Comparison of ENCODE assay signal across 8 cellular contexts in genomic region chr1:200669314-200670214, GRCh38. TPM values are rescaled to one million over a fixed set of nuclear protein-coding genes. Genes with fewer than 3 reads are reported as not detected.
DNase-seq lines count a peak whose midpoint lies in the region; ATAC-seq and TF ChIP-seq lines count a peak whose summit lies in the region.

Gene DDX59, minus strand, starts transcription at chr1:200669907. Its CDS starts 3,167 bp downstream, at chr1:200666740.

- no peaks in the 10 kb centered on the region for H3F3A ChIP-seq in OCI-LY1 (ENCODE audit: insufficient read depth, low read length)

- H3K4me1 Mint-ChIP-seq in Calu3 (ENCODE audit: low read depth, unreplicated experiment) (peaks cover 22% of the 10 kb centered on the region), endothelial cell (ENCODE audit: unreplicated experiment) (peaks cover 24% of the 10 kb centered on the region)

- peak within 1 kb of the TSS; percentile 95 for H3K4me3 Mint-ChIP-seq in Calu3 (ENCODE audit: low read depth, unreplicated experiment)
- peak within 1 kb of the TSS; percentile 94 for H3K4me3 Mint-ChIP-seq in endothelial cell (ENCODE audit: unreplicated experiment)

- peak within 1 kb of the TSS; percentile 97 for H3K9ac ChIP-seq in HUES64 (ENCODE audit: low read depth, low read length)
- H3K9ac ChIP-seq in OCI-LY1 (ENCODE audit: low read length): peak within 1 kb of the TSS; percentile 89

- H3K9me3 ChIP-seq in HUES64 (ENCODE audit: insufficient read depth, low read depth, low read length): no peaks in the 10 kb centered on the region
- no peaks in the 10 kb centered on the region for H3K9me3 ChIP-seq in OCI-LY1 (ENCODE audit: low read length)

- H3K4me1 ChIP-seq in HUES64 (ENCODE audit: insufficient read depth, low read length) (peaks cover 27% of the 10 kb centered on the region), OCI-LY1 (ENCODE audit: insufficient read depth, low read length, severe bottlenecking) (peaks cover 21% of the 10 kb centered on the region)

- no peak for TF ChIP-seq CTCF in Calu3 (IDR thresholded peaks at IDR 0.05; ENCODE audit: unreplicated experiment)
- TF ChIP-seq CTCF in OCI-LY1 (IDR thresholded peaks at IDR 0.05; ENCODE audit: low read length): no peak
- TF ChIP-seq CTCF in endothelial cell (IDR thresholded peaks at IDR 0.05; ENCODE audit: unreplicated experiment): no peak

- H3K36me3 ChIP-seq in HUES64 (ENCODE audit: insufficient read depth, low read length): peaks cover 16% of the 10 kb centered on the region
- H3K36me3 ChIP-seq in OCI-LY1 (ENCODE audit: insufficient read depth, low read length): peaks cover 18% of the 10 kb centered on the region

- H4K20me1 ChIP-seq in OCI-LY1 (ENCODE audit: insufficient read depth, low read length): 0 out of 2 replicates have a peak, but pooled peaks cover 2% of the 10 kb centered on the region

- peak within 1 kb of the TSS; percentile 33 for H2AFZ ChIP-seq in OCI-LY1 (ENCODE audit: low read length)

- peaks cover 6% of the 10 kb centered on the region; the same call in 1 of the 2 replicates for H3K79me2 ChIP-seq in OCI-LY1 (ENCODE audit: insufficient read depth, low read length)

- H3K27ac Mint-ChIP-seq in Calu3 (ENCODE audit: unreplicated experiment): peak within 1 kb of the TSS; percentile 97
- H3K27ac Mint-ChIP-seq in endothelial cell (ENCODE audit: unreplicated experiment): peak within 1 kb of the TSS; percentile 98

- H3K27ac ChIP-seq in HUES64 (ENCODE audit: low read depth, low read length): peak within 1 kb of the TSS; percentile 100
- H3K27ac ChIP-seq in OCI-LY1 (ENCODE audit: low read depth, low read length, poor library complexity, severe bottlenecking): peak within 1 kb of the TSS; percentile 56

- WGBS in HUES64: under 1% methylated on average over 89 of the region's 89 CpGs

- peaks cover 34% of the 10 kb centered on the region for H3K36me3 Mint-ChIP-seq in Calu3 (ENCODE audit: insufficient read depth, unreplicated experiment)
- H3K36me3 Mint-ChIP-seq in endothelial cell (ENCODE audit: low read depth, unreplicated experiment): no peaks in the 10 kb centered on the region

- intact Hi-C loops in Calu3 (cut with micrococcal nuclease; ENCODE audit: unreplicated experiment): loop anchor here (5.0 kb wide), 2 partner anchors 47 to 73 kb away; partner anchors contain the start of gene KIF14

- H3K27me3 Mint-ChIP-seq in Calu3 (ENCODE audit: unreplicated experiment) (no peaks in the 10 kb centered on the region), endothelial cell (ENCODE audit: unreplicated experiment) (peaks cover 5% of the 10 kb centered on the region)

- H3K9me3 Mint-ChIP-seq in Calu3 (ENCODE audit: low read depth, unreplicated experiment) (no peaks in the 10 kb centered on the region), endothelial cell (ENCODE audit: unreplicated experiment) (no peaks in the 10 kb centered on the region)

- peak within 1 kb of the TSS; percentile 94 for H3K4me3 ChIP-seq in HUES64 (ENCODE audit: low read length)
- peak within 1 kb of the TSS; percentile 90 for H3K4me3 ChIP-seq in OCI-LY1 (ENCODE audit: low read depth, low read length, poor library complexity, severe bottlenecking)

- H3K4me2 ChIP-seq in OCI-LY1 (ENCODE audit: low read length): peak within 1 kb of the TSS; percentile 93

- peak; percentile 98 for DNase-seq in Calu3
- peak; percentile 90 for DNase-seq in activated CD8-positive, alpha-beta memory T cell treated with anti-CD3 and anti-CD28 coated beads, Interleukin-2, amount 50 U/mL, for 4 hours
- peak; percentile 97 for DNase-seq in endothelial cell (ENCODE audit: low spot score)
- DNase-seq in midbrain (lab: John Stamatoyannopoulos, UW): peak; percentile 94
- peak; percentile 78 to 79 for DNase-seq in stimulated activated CD8-positive, alpha-beta memory T cell treated with anti-CD3 and anti-CD28 coated beads, Interleukin-2, amount 100 ng/mL, for 1 hour (ENCODE audit: low read depth in 2 of 2)

- CTCF ChIA-PET in Calu3 (lab: Charles Lee): interaction anchor here (0.5 to 2.3 kb wide), 15 partner anchors 8 to 1078 kb away, joined by 3 to 24 read pairs (median 5); partner anchors contain the start of gene CAMSAP2

- peak; percentile 83 for ATAC-seq in GM21447 (IDR thresholded peaks at IDR 0.05; ENCODE audit: unreplicated experiment)

- H3K27me3 ChIP-seq in HUES64 (ENCODE audit: insufficient read depth, low read length) (no peaks in the 10 kb centered on the region), OCI-LY1 (ENCODE audit: insufficient read depth, low read length) (no peaks in the 10 kb centered on the region)

- H3K9me2 ChIP-seq in OCI-LY1 (ENCODE audit: low read depth, low read length): no peaks in the 10 kb centered on the region

- no TSS peak for BruUV-seq in Calu3 (replicated peaks; lab: Mats Ljungman, UMichigan)

RNA-seq across cellular contexts. Expression of gene DDX59, which starts in this region (rescaled TPM):
- 15.1 and 19.3 TPM in 2 replicates for total RNA-seq in Calu3 (2022)
- 13.9 TPM for polyA plus RNA-seq in HUES64 (2013, experiment 1 of 2)
- 16.6 TPM for polyA plus RNA-seq in HUES64 (2013, experiment 2 of 2)
- total RNA-seq in endothelial cell (ENCODE audit: unreplicated experiment): 20.1 TPM

Comparison
In these comparisons a context has a peak if more than half of its experiments do, and no peak if none do; other contexts are left out.
1. Peak in every context shown above with its lines: DNase-seq, ATAC-seq, H3K4me3 ChIP-seq and H3K27ac ChIP-seq.